Comparison of ENCODE assay signal across 29 cellular contexts in genomic region chrX:7076245-7076661, GRCh38.
DNase-seq lines count a peak whose midpoint lies in the region; ATAC-seq and TF ChIP-seq lines count a peak whose summit lies in the region.
"Had no signal": no experiment of that assay in that cellular context is flagged by ENCODE, and none has a peak within 500 bp of the region (broad histone marks: within the 10 kb centered on the region; RNA-seq: fewer than 3 reads in every experiment).

No MANE protein-coding gene starts in this region.

- H3K4me2 ChIP-seq in H9 (ENCODE audit: insufficient read depth, insufficient read length, low read length): no peak overlapping the region
- H3K4me2 ChIP-seq: SK-N-SH had no signal

- H3K56ac ChIP-seq in H9 (ENCODE audit: insufficient read length, low read depth, low read length): no peak overlapping the region

- no peak overlapping the region for H2BK20ac ChIP-seq in H9 (ENCODE audit: low read depth, low read length, poor library complexity, severe bottlenecking)

- no peak overlapping the region for H3K23ac ChIP-seq in H9 (ENCODE audit: insufficient read length, low read depth, low read length)

- ATAC-seq in Right ventricle myocardium superior (ENCODE audit: poor library complexity) (peak; percentile 51), natural killer cell (peak in 2 of 3 donors; percentile 15 to 35)
- no peak for ATAC-seq in activated CD8-positive, alpha-beta memory T cell treated with anti-CD3 and anti-CD28 coated beads, Interleukin-2, amount 10 ng/mL, durations not matched to agents 7 days and 5 days
- ATAC-seq: body of pancreas, HCT116, upper lobe of right lung had no signal

- no peaks in the 10 kb centered on the region for H3K79me2 ChIP-seq in H9 (ENCODE audit: insufficient read depth, low read length)

- no peak overlapping the region for H3T11ph ChIP-seq in H9 (ENCODE audit: low read length)

- TF ChIP-seq CTCF in right atrium auricular region (IDR thresholded peaks at IDR 0.05) (no peak), H9 (conservative IDR thresholded peaks at IDR 0.05) (no peak), natural killer cell (IDR thresholded peaks at IDR 0.05) (no peak), ascending aorta (IDR thresholded peaks at IDR 0.05) (no peak)

- H4K5ac ChIP-seq in H9 (ENCODE audit: insufficient read length, low read depth, low read length): no peak overlapping the region

- H2BK5ac ChIP-seq in H9 (ENCODE audit: insufficient read length, low read length): no peak overlapping the region

- H2AK5ac ChIP-seq in H9 (ENCODE audit: insufficient read length, low read length): no peak overlapping the region

- H3K4me3 Mint-ChIP-seq in H9 (no peak overlapping the region), natural killer cell (peak overlapping the region; percentile 17)
- H3K4me3 Mint-ChIP-seq in activated CD8-positive, alpha-beta memory T cell treated with anti-CD3 and anti-CD28 coated beads, Interleukin-2, amount 10 ng/mL, durations not matched to agents 7 days and 5 days: no peak overlapping the region
- H3K4me3 Mint-ChIP-seq: activated CD4-positive, alpha-beta memory T cell treated with anti-CD3 and anti-CD28 coated beads for 36 hours; activated naive CD4-positive, alpha-beta T cell treated with anti-CD3 and anti-CD28 coated beads for 36 hours; CD14-positive monocyte; nephron progenitor cell had no signal

- no peak overlapping the region; the same call in 1 of the 2 replicates for H3K14ac ChIP-seq in H9 (ENCODE audit: insufficient read depth, low read length)

- H2BK120ac ChIP-seq in H9 (ENCODE audit: low read depth, low read length, poor library complexity, severe bottlenecking): no peak overlapping the region

- H3K4me3 ChIP-seq in right atrium auricular region: no peak overlapping the region
- no peak overlapping the region for H3K4me3 ChIP-seq in ascending aorta
- H3K4me3 ChIP-seq: body of pancreas, pancreas, skin epidermis, suprapubic skin, upper lobe of right lung had no signal

- no peaks in the 10 kb centered on the region for H3K27me3 Mint-ChIP-seq in H9 (ENCODE audit: low read depth)
- H3K27me3 Mint-ChIP-seq in natural killer cell (ENCODE audit: low read depth in 2 of 2): no peaks in the 10 kb centered on the region
- H3K27me3 Mint-ChIP-seq in activated CD8-positive, alpha-beta memory T cell treated with anti-CD3 and anti-CD28 coated beads, Interleukin-2, amount 10 ng/mL, durations not matched to agents 7 days and 5 days: no peaks in the 10 kb centered on the region
- H3K27me3 Mint-ChIP-seq: activated CD4-positive, alpha-beta memory T cell treated with anti-CD3 and anti-CD28 coated beads for 36 hours; stimulated activated naive B cell treated with anti-CD40 and anti-IgM and Interleukin-4, amounts not matched to agents 10 μg/mL and 1 μg/mL and 100 μg/mL, for 72 hours had no signal

- DNase-seq in Right ventricle myocardium superior (no peak), right atrium auricular region (ENCODE audit: low spot score) (no peak), H9 (no peak), UCSD-AML1 (lab: John Stamatoyannopoulos, UW; ENCODE audit: unreplicated experiment) (peak; percentile 26), natural killer cell (no peak), ascending aorta (ENCODE audit: low spot score in 2 of 2) (no peak), DMS53 treated with DMSO at 0.1 percent for 48 hours (lab: John Stamatoyannopoulos, UW; ENCODE audit: unreplicated experiment) (no peak)
- DNase-seq in activated CD8-positive, alpha-beta memory T cell treated with anti-CD3 and anti-CD28 coated beads, Interleukin-2, amount 10 ng/mL, durations not matched to agents 7 days and 5 days: no peak
- DNase-seq: activated CD4-positive, alpha-beta memory T cell treated with anti-CD3 and anti-CD28 coated beads for 36 hours; activated CD4-positive, alpha-beta T cell treated with anti-CD3 and anti-CD28 coated beads for 1 hour; activated CD8-positive, alpha-beta memory T cell treated with anti-CD3 and anti-CD28 coated beads, Interleukin-2, amount 50 U/mL, for 4 hours; activated naive CD4-positive, alpha-beta T cell treated with anti-CD3 and anti-CD28 coated beads for 36 hours; cerebellar nuclear complex; KG1; NCI-H1417; NCI-H2029; NCI-H524 treated with DMSO at 0.1 percent for 48 hours; nephron progenitor cell; NK-92 treated with Interleukin-12 subunit alpha and Interleukin-12 subunit beta, amount 100 ng/mL, for 24 hours; SK-N-SH; stimulated activated naive B cell treated with anti-CD40 and anti-IgM and Interleukin-4, amounts not matched to agents 10 μg/mL and 1 μg/mL and 100 μg/mL, for 72 hours; upper lobe of right lung had no signal

- H2BK15ac ChIP-seq in H9 (ENCODE audit: low read depth, low read length): no peak overlapping the region

- peaks cover 21 to 26% of the 10 kb centered on the region in 2 experiments for H3K4me1 Mint-ChIP-seq in H9
- H3K4me1 Mint-ChIP-seq in natural killer cell: peaks cover 26 to 41% of the 10 kb centered on the region in 2 donors
- H3K4me1 Mint-ChIP-seq in activated CD8-positive, alpha-beta memory T cell treated with anti-CD3 and anti-CD28 coated beads, Interleukin-2, amount 10 ng/mL, durations not matched to agents 7 days and 5 days: peaks cover 13% of the 10 kb centered on the region
- H3K4me1 Mint-ChIP-seq: nephron progenitor cell had no signal

- WGBS in H9 (ENCODE audit: extremely low coverage, insufficient read length, low lambda C conversion rate): no CpG with 5 or more reads among the region's 12 CpGs

- peak overlapping the region; percentile 75 for H4K91ac ChIP-seq in H9 (ENCODE audit: insufficient read length, low read depth, low read length)

- no peaks in the 10 kb centered on the region for H4K20me1 ChIP-seq in H9 (ENCODE audit: control insufficient read depth, insufficient read depth, insufficient read length)

- H3K36me3 ChIP-seq in right atrium auricular region (peaks cover 6% of the 10 kb centered on the region), ascending aorta (peaks cover 5 to 18% of the 10 kb centered on the region in 2 donors)
- H3K36me3 ChIP-seq: pancreas, suprapubic skin, upper lobe of right lung had no signal

- H3K9ac ChIP-seq in H9 (ENCODE audit: extremely low read depth, insufficient read length, low read length): no peak overlapping the region
- H3K9ac ChIP-seq: SK-N-SH had no signal

- no peak overlapping the region for H3K27ac ChIP-seq in right atrium auricular region
- no peak overlapping the region for H3K27ac ChIP-seq in H9 (ENCODE audit: insufficient read length, low read depth, low read length)
- H3K27ac ChIP-seq in ascending aorta: no peak overlapping the region
- H3K27ac ChIP-seq: 22Rv1, body of pancreas, pancreas, skin epidermis, suprapubic skin, upper lobe of right lung had no signal

- no peaks in the 10 kb centered on the region for H3K4me1 ChIP-seq in right atrium auricular region
- H3K4me1 ChIP-seq in H9 (ENCODE audit: insufficient read depth, low read length): peaks cover 6% of the 10 kb centered on the region; the same call in 1 of the 2 replicates
- H3K4me1 ChIP-seq in ascending aorta: no peaks in the 10 kb centered on the region
- H3K4me1 ChIP-seq: suprapubic skin, upper lobe of right lung had no signal

- H3K79me1 ChIP-seq in H9 (ENCODE audit: insufficient read depth, low read depth, low read length, poor library complexity, severe bottlenecking): no peaks in the 10 kb centered on the region

- H3K9me3 ChIP-seq in right atrium auricular region (no peaks in the 10 kb centered on the region), H9 (ENCODE audit: control insufficient read depth, low read depth, low read length) (no peaks in the 10 kb centered on the region), ascending aorta (no peaks in the 10 kb centered on the region)
- H3K9me3 ChIP-seq: body of pancreas, pancreas, SK-N-SH, suprapubic skin, upper lobe of right lung had no signal

- no peak overlapping the region for H2BK12ac ChIP-seq in H9 (ENCODE audit: insufficient read length, low read depth, low read length)

- H3K9me3 Mint-ChIP-seq in H9 (no peaks in the 10 kb centered on the region), natural killer cell (no peaks in the 10 kb centered on the region)
- no peaks in the 10 kb centered on the region for H3K9me3 Mint-ChIP-seq in activated CD8-positive, alpha-beta memory T cell treated with anti-CD3 and anti-CD28 coated beads, Interleukin-2, amount 10 ng/mL, durations not matched to agents 7 days and 5 days (ENCODE audit: low read depth)
- H3K9me3 Mint-ChIP-seq: activated CD4-positive, alpha-beta memory T cell treated with anti-CD3 and anti-CD28 coated beads for 36 hours; activated naive CD4-positive, alpha-beta T cell treated with anti-CD3 and anti-CD28 coated beads for 36 hours; CD14-positive monocyte; nephron progenitor cell; stimulated activated naive B cell treated with anti-CD40 and anti-IgM and Interleukin-4, amounts not matched to agents 10 μg/mL and 1 μg/mL and 100 μg/mL, for 72 hours had no signal

- intact Hi-C loops in Right ventricle myocardium superior (cut with DNase I): no loop called here
- intact Hi-C loops in natural killer cell (cut with micrococcal nuclease): no loop called here
- intact Hi-C loops in ascending aorta (cut with DNase I): no loop called here

- CTCF ChIA-PET in activated CD8-positive, alpha-beta memory T cell treated with anti-CD3 and anti-CD28 coated beads, Interleukin-2, amount 10 ng/mL, durations not matched to agents 7 days and 5 days (lab: Charles Lee): no interaction called here

- H3K27ac Mint-ChIP-seq in H9 (peak overlapping the region in 1 of 3 experiments; percentile 49; a peak in 1 of 7 replicates), natural killer cell (peak overlapping the region in 1 of 2 donors; percentile 77)
- H3K27ac Mint-ChIP-seq in activated CD8-positive, alpha-beta memory T cell treated with anti-CD3 and anti-CD28 coated beads, Interleukin-2, amount 10 ng/mL, durations not matched to agents 7 days and 5 days: no peak overlapping the region
- H3K27ac Mint-ChIP-seq: activated CD4-positive, alpha-beta memory T cell treated with anti-CD3 and anti-CD28 coated beads for 36 hours; activated naive CD4-positive, alpha-beta T cell treated with anti-CD3 and anti-CD28 coated beads for 36 hours; CD14-positive monocyte; stimulated activated naive B cell treated with anti-CD40 and anti-IgM and Interleukin-4, amounts not matched to agents 10 μg/mL and 1 μg/mL and 100 μg/mL, for 72 hours had no signal

- H3K27me3 ChIP-seq in right atrium auricular region (no peaks in the 10 kb centered on the region), H9 (ENCODE audit: insufficient read depth, low read length) (no peaks in the 10 kb centered on the region), ascending aorta (no peaks in the 10 kb centered on the region)
- H3K27me3 ChIP-seq: body of pancreas, pancreas, suprapubic skin, upper lobe of right lung had no signal

- H3K4ac ChIP-seq in H9 (ENCODE audit: low read depth, low read length): no peak overlapping the region

- no peak overlapping the region for H3K18ac ChIP-seq in H9 (ENCODE audit: insufficient read length, low read depth, low read length)

- H3K23me2 ChIP-seq in H9 (ENCODE audit: insufficient read length, low read depth, low read length, poor library complexity, severe bottlenecking): no peaks in the 10 kb centered on the region

- H2AFZ ChIP-seq in H9 (ENCODE audit: low read length): no peak overlapping the region

- no peak overlapping the region for H4K8ac ChIP-seq in H9 (replicated peaks; ENCODE audit: insufficient read length, low read depth, low read length)

- H3K36me3 Mint-ChIP-seq in H9 (ENCODE audit: insufficient read depth in 1 of 3, low read depth in 3 of 3) (peaks cover 7 to 10% (median 9%) of the 10 kb centered on the region in 3 experiments; a peak in 5 of 7 replicates), natural killer cell (no peaks in the 10 kb centered on the region)
- peaks cover 10% of the 10 kb centered on the region for H3K36me3 Mint-ChIP-seq in activated CD8-positive, alpha-beta memory T cell treated with anti-CD3 and anti-CD28 coated beads, Interleukin-2, amount 10 ng/mL, durations not matched to agents 7 days and 5 days
